Comparison of ENCODE assay signal across 27 cellular contexts in genomic region chr12:98997-99396, GRCh38. TPM values are rescaled to one million over a fixed set of nuclear protein-coding genes. Genes with fewer than 3 reads are reported as not detected.
DNase-seq lines count a peak whose midpoint lies in the region; ATAC-seq and TF ChIP-seq lines count a peak whose summit lies in the region.
"Had no signal": no experiment of that assay in that cellular context is flagged by ENCODE, and none has a peak within 500 bp of the region (broad histone marks: within the 10 kb centered on the region; RNA-seq: fewer than 3 reads in every experiment).

No MANE protein-coding gene starts in this region.

- H3K9me3 ChIP-seq in endodermal cell (ENCODE audit: control insufficient read depth, low read length), result no peaks in the 10 kb centered on the region
- H3K9me3 ChIP-seq in adrenal gland (replicated peaks in 1 of 3), result no peaks in the 10 kb centered on the region
- H3K9me3 ChIP-seq: lower lobe of right lung, upper lobe of left lung had no signal

- H3K4me3 Mint-ChIP-seq in endodermal cell, result peak overlapping the region; percentile 1
- H3K4me3 Mint-ChIP-seq: activated B cell treated with CpG ODN at 0.5 μM for 24 hours; activated CD8-positive, alpha-beta T cell treated with anti-CD3 and anti-CD28 coated beads, Interleukin-2, amount 10 ng/mL, durations not matched to agents 7 days and 5 days; CD14-positive monocyte; central memory CD8-positive, alpha-beta T cell; naive thymus-derived CD8-positive, alpha-beta T cell had no signal

- no peak overlapping the region for H3K23ac ChIP-seq in mesendoderm (ENCODE audit: low read length)

- H3K56ac ChIP-seq in mesendoderm (ENCODE audit: low read length), result peak overlapping the region; percentile 71

- H3K27ac Mint-ChIP-seq in endodermal cell, result no peak overlapping the region
- H3K27ac Mint-ChIP-seq: activated B cell treated with CpG ODN at 0.5 μM for 24 hours; activated CD8-positive, alpha-beta T cell treated with anti-CD3 and anti-CD28 coated beads, Interleukin-2, amount 10 ng/mL, durations not matched to agents 7 days and 5 days had no signal

- intact Hi-C loops in adrenal gland (cut with DNase I), result no loop called here

- no peak overlapping the region for H3K18ac ChIP-seq in mesendoderm (ENCODE audit: low read length)

- WGBS in endodermal cell (ENCODE audit: insufficient coverage in 1 of 2, insufficient read length in 1 of 2), 2 experiments, result 44 to 72% methylated on average over 5 to 11 of the region's 11 CpGs
- WGBS in mesendoderm (ENCODE audit: extremely low coverage, insufficient coverage, low lambda C conversion rate), result no CpG with 5 or more reads among the region's 11 CpGs
- WGBS in adrenal gland, 4 donors, result 39 to 79% (median 55%) methylated on average over 4 to 11 of the region's 11 CpGs

- no peak for TF ChIP-seq POLR2A in adrenal gland (IDR thresholded peaks at IDR 0.05)

- H3K9ac ChIP-seq in endodermal cell (ENCODE audit: extremely low read depth, low read length, poor library complexity, severe bottlenecking) (no peak overlapping the region), mesendoderm (ENCODE audit: low read length) (peak overlapping the region; percentile 38)

- no peak overlapping the region for H2AK5ac ChIP-seq in mesendoderm (ENCODE audit: low read length)

- H3K4me1 Mint-ChIP-seq in endodermal cell, result peaks cover 37% of the 10 kb centered on the region

- no peaks in the 10 kb centered on the region for H3K79me1 ChIP-seq in mesendoderm (ENCODE audit: low read length)

- peak; percentile 17 for DNase-seq in activated effector memory CD4-positive, alpha-beta T cell treated with anti-CD3 and anti-CD28 coated beads, Interleukin-2, amount 50 U/mL, for 16 hours
- DNase-seq in activated effector memory CD4-positive, alpha-beta T cell treated with Interleukin-2 at 50 U/mL for 16 hours, result no peak
- DNase-seq in endodermal cell, result peak; percentile 79
- DNase-seq in mesendoderm, result peak; percentile 50
- DNase-seq in ureter (ENCODE audit: low spot score), result peak; percentile 52
- no peak for DNase-seq in adrenal gland
- DNase-seq: 8988T; activated B cell treated with CpG ODN at 0.5 μM for 24 hours; activated CD8-positive, alpha-beta T cell treated with anti-CD3 and anti-CD28 coated beads, Interleukin-2, amount 10 ng/mL, durations not matched to agents 7 days and 5 days; DMS153; foreskin melanocyte; lower lobe of right lung; NCI-H146; SHP77; stimulated activated CD4-positive, alpha-beta T cell treated with anti-CD3 and anti-CD28 coated beads, Interleukin-15, amount 100 ng/mL, for 24 hours; stimulated activated naive CD4-positive, alpha-beta T cell; T-helper 2 cell; upper lobe of left lung had no signal

- no peak overlapping the region for H3K27ac ChIP-seq in endodermal cell (ENCODE audit: low read depth, low read length)
- H3K27ac ChIP-seq in mesendoderm (ENCODE audit: low read depth, low read length), result no peak overlapping the region
- no peak overlapping the region for H3K27ac ChIP-seq in adrenal gland
- H3K27ac ChIP-seq: lower lobe of right lung, upper lobe of left lung had no signal

- H3K27me3 Mint-ChIP-seq in endodermal cell (ENCODE audit: insufficient read depth), result peaks cover 56% of the 10 kb centered on the region

- H3K4me1 ChIP-seq in endodermal cell (ENCODE audit: control insufficient read depth, insufficient read depth, low read length) (peaks cover 13% of the 10 kb centered on the region), mesendoderm (ENCODE audit: control insufficient read depth, low read depth, low read length) (peaks cover 12% of the 10 kb centered on the region), adrenal gland (replicated peaks in 1 of 2) (no peaks in the 10 kb centered on the region)
- H3K4me1 ChIP-seq: lower lobe of right lung, upper lobe of left lung had no signal

- ATAC-seq in GM18858 (IDR thresholded peaks at IDR 0.05; ENCODE audit: unreplicated experiment) (no peak), HG03342 (IDR thresholded peaks at IDR 0.05; ENCODE audit: unreplicated experiment) (no peak)
- ATAC-seq: activated CD8-positive, alpha-beta T cell treated with anti-CD3 and anti-CD28 coated beads, Interleukin-2, amount 10 ng/mL, durations not matched to agents 7 days and 5 days; HCT116; lower lobe of right lung; naive thymus-derived CD8-positive, alpha-beta T cell had no signal

- H3K36me3 ChIP-seq in endodermal cell (ENCODE audit: control insufficient read depth, insufficient read depth, low read length), result no peaks in the 10 kb centered on the region
- no peaks in the 10 kb centered on the region for H3K36me3 ChIP-seq in mesendoderm (ENCODE audit: control insufficient read depth, insufficient read depth, low read length)
- H3K36me3 ChIP-seq in adrenal gland (replicated peaks in 1 of 2), result no peaks in the 10 kb centered on the region
- H3K36me3 ChIP-seq: lower lobe of right lung, upper lobe of left lung had no signal

- no peak overlapping the region for H4K5ac ChIP-seq in mesendoderm (ENCODE audit: low read length)

- H2BK120ac ChIP-seq in mesendoderm (ENCODE audit: low read depth, low read length), result no peak overlapping the region

- no peak overlapping the region for H3K4ac ChIP-seq in mesendoderm (ENCODE audit: low read depth, low read length)

- H3K9me3 Mint-ChIP-seq in endodermal cell, result peaks cover 11% of the 10 kb centered on the region
- H3K9me3 Mint-ChIP-seq: activated B cell treated with CpG ODN at 0.5 μM for 24 hours; central memory CD8-positive, alpha-beta T cell had no signal

- no peak overlapping the region for H4K8ac ChIP-seq in mesendoderm (ENCODE audit: low read depth, low read length)

- H2BK5ac ChIP-seq in mesendoderm (ENCODE audit: low read length), result no peak overlapping the region

- H3K36me3 Mint-ChIP-seq in endodermal cell (ENCODE audit: low read depth), result no peaks in the 10 kb centered on the region
- H3K36me3 Mint-ChIP-seq: CD14-positive monocyte; naive thymus-derived CD8-positive, alpha-beta T cell had no signal

- TF ChIP-seq CTCF in endodermal cell (conservative IDR thresholded peaks at IDR 0.05) (no peak), adrenal gland (IDR thresholded peaks at IDR 0.05) (no peak)

- H2BK15ac ChIP-seq in mesendoderm (replicated peaks; ENCODE audit: low read depth), result no peak overlapping the region

- H3K4me2 ChIP-seq in mesendoderm (ENCODE audit: low read length), result peak overlapping the region; percentile 9

- no peak overlapping the region for H3K4me3 ChIP-seq in endodermal cell (ENCODE audit: low read length)
- H3K4me3 ChIP-seq in mesendoderm (ENCODE audit: low read length), result no peak overlapping the region
- H3K4me3 ChIP-seq in adrenal gland, result no peak overlapping the region
- H3K4me3 ChIP-seq: lower lobe of right lung, upper lobe of left lung had no signal

- H3K79me2 ChIP-seq in mesendoderm (ENCODE audit: control insufficient read depth, insufficient read depth, low read length), result no peaks in the 10 kb centered on the region

- H3K27me3 ChIP-seq in endodermal cell (ENCODE audit: control insufficient read depth, insufficient read depth, low read length, poor library complexity, severe bottlenecking) (no peaks in the 10 kb centered on the region), mesendoderm (ENCODE audit: insufficient read depth, low read length, poor library complexity) (no peaks in the 10 kb centered on the region), adrenal gland (no peaks in the 10 kb centered on the region)
- H3K27me3 ChIP-seq: upper lobe of left lung had no signal

RNA-seq across cellular contexts. Expression of gene IQSEC3, which starts 32.4 kb away (rescaled TPM):
- 1 to 10 TPM; 1.5 to 2.7 TPM for total RNA-seq in endodermal cell
- polyA plus RNA-seq in endodermal cell (2013, experiment 1 of 2), result 1.5 TPM
- 0.95 TPM for polyA plus RNA-seq in endodermal cell (2013, experiment 2 of 2)
- polyA plus RNA-seq in mesendoderm (2013, experiment 1 of 2), result 1.6 TPM
- polyA plus RNA-seq in mesendoderm (2013, experiment 2 of 2), result 1.5 TPM
- total RNA-seq in ureter, result 4.3 TPM
- total RNA-seq in adrenal gland, result 1 to 10 TPM in 3 of 8 donors, under 1 TPM in 5; 0.13 to 6.3 (median 0.75) TPM
- 1 to 10 TPM in 2 of 3 donors, under 1 TPM in 1; 0.59 to 5.0 (median 2.1) TPM for polyA plus RNA-seq in adrenal gland
- total RNA-seq: activated B cell treated with CpG ODN at 0.5 μM for 24 hours, HT-29, NCI-H460, pulmonary artery endothelial cell had no signal
- polyA plus RNA-seq: CD14-positive monocyte had no signal

Comparison
In these comparisons a context has a peak if more than half of its experiments do, and no peak if none do; other contexts are left out.
1. DNase-seq: peak in activated effector memory CD4-positive, alpha-beta T cell treated with anti-CD3 and anti-CD28 coated beads, Interleukin-2, amount 50 U/mL, for 16 hours (single experiment), endodermal cell (single experiment), mesendoderm (single experiment) and ureter (single experiment); none in activated effector memory CD4-positive, alpha-beta T cell treated with Interleukin-2 at 50 U/mL for 16 hours (single experiment) and adrenal gland (0 of 7).